ENCODE assay signal across 10 cellular contexts in the genomic region with DNA sequence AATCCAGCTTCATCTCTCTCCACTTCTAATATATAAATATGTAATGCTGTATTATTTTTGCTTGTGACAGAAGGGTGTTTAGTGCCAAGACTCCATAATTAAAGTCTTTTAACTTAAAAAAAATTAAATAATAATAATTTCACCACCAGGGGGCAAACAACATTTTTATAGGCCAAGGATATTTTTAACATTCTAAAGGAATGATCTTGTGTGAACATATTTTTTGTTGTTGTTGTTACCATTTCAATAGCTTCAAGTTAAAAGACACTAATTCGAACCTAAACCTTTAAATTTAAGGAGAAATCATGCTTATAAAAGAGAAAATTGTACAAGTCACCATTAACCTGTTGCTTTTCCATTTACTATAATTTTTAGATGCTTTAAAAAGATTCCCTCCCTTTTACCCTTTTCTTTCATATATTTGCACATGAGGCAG. TPM values are rescaled to one million over a fixed set of nuclear protein-coding genes. Genes with fewer than 3 reads are reported as not detected.
DNase-seq lines count a peak whose midpoint lies in the region; ATAC-seq and TF ChIP-seq lines count a peak whose summit lies in the region.
"Had no signal": no experiment of that assay in that cellular context is flagged by ENCODE, and none has a peak within 500 bp of the region (broad histone marks: within the 10 kb centered on the region; RNA-seq: fewer than 3 reads in every experiment).

No MANE protein-coding gene starts in this region.

- ATAC-seq in GM23338 (no peak), HG03045 (IDR thresholded peaks at IDR 0.05; ENCODE audit: unreplicated experiment) (no peak)
- ATAC-seq: activated CD4-positive, alpha-beta T cell treated with anti-CD3 and anti-CD28 coated beads for 36 hours had no signal

- no peak overlapping the region for H3K27ac Mint-ChIP-seq in GM23338
- H3K27ac Mint-ChIP-seq in activated CD4-positive, alpha-beta memory T cell treated with anti-CD3 and anti-CD28 coated beads, Interleukin-2, amount 10 ng/mL, durations not matched to agents 7 days and 5 days = no peak overlapping the region
- H3K27ac Mint-ChIP-seq: activated CD4-positive, alpha-beta T cell treated with anti-CD3 and anti-CD28 coated beads for 36 hours; IgD-negative memory B cell had no signal

- CTCF ChIA-PET in BJ (lab: Yijun Ruan, JAX) = interaction anchor here (0.8 to 8.2 kb wide), 5 partner anchors 9 to 978 kb away, joined by 3 to 75 read pairs (median 4); no protein-coding TSS in a partner anchor
- CTCF ChIA-PET in activated CD4-positive, alpha-beta memory T cell treated with anti-CD3 and anti-CD28 coated beads, Interleukin-2, amount 10 ng/mL, durations not matched to agents 7 days and 5 days (lab: Charles Lee) = interaction anchor here (0.7 to 2.5 kb wide), 11 partner anchors 8 to 978 kb away, joined by 3 to 8 read pairs (median 6); partner anchors contain the start of gene DNAJC1

- H3K27me3 ChIP-seq in BJ (ENCODE audit: control insufficient read depth, insufficient read depth, low read length) (0 out of 2 replicates have a peak, but pooled peaks cover 1% of the 10 kb centered on the region), GM23338 (ENCODE audit: insufficient read depth) (no peaks in the 10 kb centered on the region), adipocyte (replicated peaks; ENCODE audit: control insufficient read depth, insufficient read depth, low read length) (no peaks in the 10 kb centered on the region)

- H3K9ac ChIP-seq in adipocyte (ENCODE audit: low read length) = no peak overlapping the region

- no peaks in the 10 kb centered on the region for H3K4me1 Mint-ChIP-seq in GM23338
- no peaks in the 10 kb centered on the region for H3K4me1 Mint-ChIP-seq in activated CD4-positive, alpha-beta memory T cell treated with anti-CD3 and anti-CD28 coated beads, Interleukin-2, amount 10 ng/mL, durations not matched to agents 7 days and 5 days

- H3K36me3 Mint-ChIP-seq in GM23338 (ENCODE audit: low read depth) = no peaks in the 10 kb centered on the region
- no peaks in the 10 kb centered on the region for H3K36me3 Mint-ChIP-seq in activated CD4-positive, alpha-beta memory T cell treated with anti-CD3 and anti-CD28 coated beads, Interleukin-2, amount 10 ng/mL, durations not matched to agents 7 days and 5 days (ENCODE audit: low read depth)

- H3K9me3 ChIP-seq in adipocyte (ENCODE audit: control insufficient read depth, low read length) = peaks cover 12% of the 10 kb centered on the region

- H3K4me1 ChIP-seq in GM23338 (ENCODE audit: insufficient read depth) (no peaks in the 10 kb centered on the region), adipocyte (ENCODE audit: control insufficient read depth, insufficient read depth, low read length) (no peaks in the 10 kb centered on the region)

- no peaks in the 10 kb centered on the region for H3K79me2 ChIP-seq in GM23338 (replicated peaks; ENCODE audit: insufficient read depth)

- no peaks in the 10 kb centered on the region for H3K27me3 Mint-ChIP-seq in GM23338 (ENCODE audit: insufficient read depth, low read depth, poor library complexity)
- peaks cover 12% of the 10 kb centered on the region for H3K27me3 Mint-ChIP-seq in activated CD4-positive, alpha-beta memory T cell treated with anti-CD3 and anti-CD28 coated beads, Interleukin-2, amount 10 ng/mL, durations not matched to agents 7 days and 5 days
- H3K27me3 Mint-ChIP-seq: activated CD4-positive, alpha-beta T cell treated with anti-CD3 and anti-CD28 coated beads for 36 hours had no signal

- TF ChIP-seq CTCF in BJ (IDR thresholded peaks at IDR 0.05; ENCODE audit: insufficient read depth, low read depth, low read length) (peak; percentile 18; the same call in 1 of the 2 replicates), GM23338 (conservative IDR thresholded peaks at IDR 0.05; ENCODE audit: low read depth in 2 of 2) (peak in 1 of 2 experiments; percentile 53; a peak in 2 of 4 replicates)

- no peak overlapping the region for H3K4me2 ChIP-seq in GM23338

- DNase-seq in BJ (ENCODE audit: low read depth) = no peak
- peak; percentile 38 for DNase-seq in GM23338 (ENCODE audit: low spot score)
- peak; percentile 84 for DNase-seq in adipocyte (ENCODE audit: low read depth)
- peak; percentile 24 to 33 for DNase-seq in lung microvascular endothelial cell (ENCODE audit: low read depth in 2 of 2)
- no peak for DNase-seq in MV-4-11 (lab: John Stamatoyannopoulos, UW)
- no peak for DNase-seq in activated CD4-positive, alpha-beta memory T cell treated with anti-CD3 and anti-CD28 coated beads, Interleukin-2, amount 10 ng/mL, durations not matched to agents 7 days and 5 days
- DNase-seq in pons (ENCODE audit: low spot score) = no peak
- DNase-seq: activated CD4-positive, alpha-beta T cell treated with anti-CD3 and anti-CD28 coated beads for 36 hours had no signal

- H3K36me3 ChIP-seq in BJ (ENCODE audit: control insufficient read depth, insufficient read depth, low read length) (no peaks in the 10 kb centered on the region), GM23338 (ENCODE audit: insufficient read depth) (no peaks in the 10 kb centered on the region), adipocyte (ENCODE audit: control insufficient read depth, insufficient read depth, low read length, severe bottlenecking) (no peaks in the 10 kb centered on the region)

- no peaks in the 10 kb centered on the region for H3K9me2 ChIP-seq in GM23338 (ENCODE audit: insufficient read depth)

- no peaks in the 10 kb centered on the region for H3F3A ChIP-seq in GM23338 (replicated peaks; ENCODE audit: low read depth)

- no peak overlapping the region for H3K27ac ChIP-seq in GM23338 (ENCODE audit: low read depth)

- H4K20me1 ChIP-seq in GM23338 (replicated peaks; ENCODE audit: insufficient read depth) = no peaks in the 10 kb centered on the region

- H2AFZ ChIP-seq in GM23338 = no peak overlapping the region

- no peaks in the 10 kb centered on the region for H3K9me3 Mint-ChIP-seq in GM23338
- H3K9me3 Mint-ChIP-seq in activated CD4-positive, alpha-beta memory T cell treated with anti-CD3 and anti-CD28 coated beads, Interleukin-2, amount 10 ng/mL, durations not matched to agents 7 days and 5 days = no peaks in the 10 kb centered on the region

- no peak overlapping the region for H3K4me3 Mint-ChIP-seq in GM23338
- H3K4me3 Mint-ChIP-seq in activated CD4-positive, alpha-beta memory T cell treated with anti-CD3 and anti-CD28 coated beads, Interleukin-2, amount 10 ng/mL, durations not matched to agents 7 days and 5 days = no peak overlapping the region
- H3K4me3 Mint-ChIP-seq: activated CD4-positive, alpha-beta T cell treated with anti-CD3 and anti-CD28 coated beads for 36 hours; IgD-negative memory B cell had no signal

- POLR2A ChIA-PET in BJ (lab: Charles Lee) = no interaction called here
- POLR2A ChIA-PET in activated CD4-positive, alpha-beta memory T cell treated with anti-CD3 and anti-CD28 coated beads, Interleukin-2, amount 10 ng/mL, durations not matched to agents 7 days and 5 days (lab: Charles Lee) = no interaction called here

- H3K4me3 ChIP-seq in BJ (ENCODE audit: low read depth, low read length) (no peak overlapping the region), GM23338 (no peak overlapping the region), adipocyte (ENCODE audit: low read length) (no peak overlapping the region)

TF ChIP-seq in GM23338, 12 proteins besides CTCF, POLR2A, EP300 and RAD21:
- TF ChIP-seq STAT1 (IDR thresholded peaks at IDR 0.05; ENCODE audit: unreplicated experiment) (no peak), ETS1 (IDR thresholded peaks at IDR 0.05) (no peak), ZNF331 (CRISPR knock-in tag; IDR thresholded peaks at IDR 0.05; ENCODE audit: low read depth) (no peak), EZH2 (IDR thresholded peaks at IDR 0.05; ENCODE audit: low read depth, unreplicated experiment) (no peak)

RNA-seq across cellular contexts. Expression of gene DNAJC1, which starts 7.5 kb away (rescaled TPM):
- 33.2 and 35.2 TPM in 2 replicates for polyA plus RNA-seq in BJ (2011; rRNA removed)
- polyA minus RNA-seq in BJ (2011; rRNA and poly(A)+ RNA removed) = 14.6 and 29.2 TPM in 2 replicates
- total RNA-seq in GM23338 (2014; rRNA removed; shearing (Covaris generic)) = 45.3 and 50.8 TPM in 2 replicates
- 31.8 and 38.6 TPM in 2 replicates for polyA plus RNA-seq in GM23338 (2016; fragmentation: Nextera tagmentation; extraction: Ambion mirVana)
- 23.5 and 33.7 TPM in 2 replicates for total RNA-seq in lung microvascular endothelial cell
- 10 to 100 TPM; 35.7 to 38.9 TPM for total RNA-seq in activated CD4-positive, alpha-beta memory T cell treated with anti-CD3 and anti-CD28 coated beads, Interleukin-2, amount 10 ng/mL, durations not matched to agents 7 days and 5 days

Comparison
In these comparisons a context has a peak if more than half of its experiments do, and no peak if none do; other contexts are left out.
1. DNase-seq: peak in GM23338 (single experiment), adipocyte (single experiment) and lung microvascular endothelial cell (2 of 2); none in BJ (single experiment), MV-4-11 (single experiment), activated CD4-positive, alpha-beta memory T cell treated with anti-CD3 and anti-CD28 coated beads, Interleukin-2, amount 10 ng/mL, durations not matched to agents 7 days and 5 days (single experiment) and pons (single experiment).